ENCODE assay signal across 8 cellular contexts in the genomic region with DNA sequence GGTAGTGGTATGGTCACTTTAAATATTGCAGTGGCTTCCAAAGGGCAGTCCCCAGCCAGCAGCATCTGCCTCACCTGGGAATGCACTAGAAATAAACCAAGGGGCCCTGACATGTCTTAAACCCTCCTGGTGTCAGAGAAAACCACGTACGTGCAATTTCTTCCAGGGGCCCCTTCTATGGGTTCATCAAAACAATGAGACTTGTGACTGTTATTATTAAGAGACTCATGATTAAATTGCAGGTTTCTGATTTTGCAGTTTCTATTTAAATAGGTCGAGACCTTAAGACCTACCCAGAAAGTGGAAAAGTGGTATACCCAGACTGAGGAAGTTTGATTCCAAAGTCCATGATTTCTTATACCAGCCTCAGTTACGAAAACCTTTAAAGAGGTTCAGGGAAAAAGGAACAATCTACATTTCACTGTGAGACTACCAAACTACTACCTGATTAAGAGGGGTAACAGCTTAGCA. TPM values are rescaled to one million over a fixed set of nuclear protein-coding genes. Genes with fewer than 3 reads are reported as not detected.
DNase-seq lines count a peak whose midpoint lies in the region; ATAC-seq and TF ChIP-seq lines count a peak whose summit lies in the region.

No MANE protein-coding gene starts in this region.

- peak overlapping the region; percentile 95 for H3K27ac ChIP-seq in HUES48 (ENCODE audit: low read depth, low read length)
- peak overlapping the region; percentile 79 for H3K27ac ChIP-seq in muscle layer of colon (ENCODE audit: low read depth, low read length)

- peaks cover 57% of the 10 kb centered on the region for H3K36me3 Mint-ChIP-seq in brain

- H3K4me1 Mint-ChIP-seq in brain = peaks cover 88% of the 10 kb centered on the region

- no peaks in the 10 kb centered on the region for H3K9me3 ChIP-seq in HUES48 (ENCODE audit: control insufficient read depth, insufficient read depth, low read length)
- H3K9me3 ChIP-seq in muscle layer of colon (ENCODE audit: low read length) = no peaks in the 10 kb centered on the region

- peak; percentile 53 for DNase-seq in CD1c-positive myeloid dendritic cell (ENCODE audit: extremely low spot score)
- no peak for DNase-seq in GM19238 (ENCODE audit: insufficient read length, low spot score)
- DNase-seq in stimulated activated naive CD4-positive, alpha-beta T cell treated with Interleukin-2 at 50 U/mL for 16 hours (lab: John Stamatoyannopoulos, UW) = no peak
- DNase-seq in iPS-NIHi11 (ENCODE audit: low spot score) = no peak

- peaks cover 9% of the 10 kb centered on the region for H3K27me3 Mint-ChIP-seq in brain

- H3K36me3 ChIP-seq in HUES48 (ENCODE audit: control insufficient read depth, insufficient read depth, low read length) (peaks cover 67% of the 10 kb centered on the region), muscle layer of colon (ENCODE audit: insufficient read depth, low read length) (peaks cover 59% of the 10 kb centered on the region)

- no peak for ATAC-seq in GM19455 (IDR thresholded peaks at IDR 0.05; ENCODE audit: unreplicated experiment)

- H3K4me3 ChIP-seq in HUES48 (ENCODE audit: low read depth, low read length) (peak overlapping the region; percentile 94), muscle layer of colon (ENCODE audit: low read depth in 1 of 2, low read length in 2 of 2) (peak overlapping the region; percentile 73)

- H3K9me3 Mint-ChIP-seq in brain = no peaks in the 10 kb centered on the region

- no peaks in the 10 kb centered on the region for H3K27me3 ChIP-seq in HUES48 (ENCODE audit: control insufficient read depth, insufficient read depth, low read length)
- H3K27me3 ChIP-seq in muscle layer of colon (ENCODE audit: control insufficient read depth in 1 of 2, insufficient read depth in 2 of 2, low read length in 2 of 2) = no peaks in the 10 kb centered on the region

- peak; percentile 1 to 40 for TF ChIP-seq CTCF in brain (conservative IDR thresholded peaks at IDR 0.05)

- H3K4me1 ChIP-seq in HUES48 (ENCODE audit: control insufficient read depth, insufficient read depth, low read length) (peaks cover 5% of the 10 kb centered on the region; the same call in 1 of the 2 replicates), muscle layer of colon (ENCODE audit: insufficient read depth, low read length) (peaks cover 50% of the 10 kb centered on the region)

- peak overlapping the region; percentile 99 to 100 (median 99) for H3K4me3 Mint-ChIP-seq in brain

- peak overlapping the region; percentile 84 for H3K9ac ChIP-seq in HUES48 (ENCODE audit: low read depth, low read length)
- H3K9ac ChIP-seq in muscle layer of colon (ENCODE audit: low read length) = peak overlapping the region; percentile 36

- H3K27ac Mint-ChIP-seq in brain = peak overlapping the region; percentile 95 to 99 (median 98)

RNA-seq across cellular contexts. Expression of gene POLG2, which starts 0.7 kb away (rescaled TPM):
- polyA plus RNA-seq in brain (ENCODE audit: insufficient read depth, low read depth, low replicate concordance) = 4.6 TPM

RNA-seq across cellular contexts. Expression of gene DDX5, which starts 8.5 kb away (rescaled TPM):
- 371 TPM for polyA plus RNA-seq in brain (ENCODE audit: insufficient read depth, low read depth, low replicate concordance)

RNA-seq across cellular contexts. Expression of gene CEP95, which starts 9.2 kb away (rescaled TPM):
- 12.4 TPM for polyA plus RNA-seq in brain (ENCODE audit: insufficient read depth, low read depth, low replicate concordance)

RNA-seq across cellular contexts. Expression of gene MILR1, which starts 48.7 kb away (rescaled TPM):
- polyA plus RNA-seq in brain (ENCODE audit: insufficient read depth, low read depth, low replicate concordance) = 0.90 TPM
